In genomic region chr7:69674701-69675182, GRCh38 we compare ENCODE assay signal across 12 cellular contexts.
DNase-seq lines count a peak whose midpoint lies in the region; ATAC-seq and TF ChIP-seq lines count a peak whose summit lies in the region.
"Had no signal": no experiment of that assay in that cellular context is flagged by ENCODE, and none has a peak within 500 bp of the region (broad histone marks: within the 10 kb centered on the region; RNA-seq: fewer than 3 reads in every experiment).

No MANE protein-coding gene starts in this region.

- no peak for DNase-seq in PC-9
- no peak for DNase-seq in posterior vena cava (ENCODE audit: low spot score)
- no peak for DNase-seq in activated T-helper 1 cell treated with anti-CD3 and anti-CD28 coated beads, Interleukin-12 subunit alpha, Interleukin-12 subunit beta, Interleukin-2, Interleukin-4 antibody, amounts not matched to agents 30 ng/mL and 10 ng/mL and 1 ng/mL, durations not matched to agents 14 hours and 24 hours and 36 hours (ENCODE audit: low spot score)
- no peak for DNase-seq in T-helper 2 cell
- no peak for DNase-seq in activated naive CD8-positive, alpha-beta T cell treated with anti-CD3 and anti-CD28 coated beads for 36 hours
- DNase-seq: CD4-positive, CD25-positive, alpha-beta regulatory T cell; hypothalamus; NCI-H1092 treated with DMSO at 0.1 percent for 48 hours had no signal

- peak overlapping the region; percentile 38 for H3K4me2 ChIP-seq in PC-9

- H4K20me1 ChIP-seq in PC-9 (ENCODE audit: insufficient read depth), result no peaks in the 10 kb centered on the region

- H3K4me1 Mint-ChIP-seq in activated T-helper 1 cell treated with anti-CD3 and anti-CD28 coated beads, Interleukin-12 subunit alpha, Interleukin-12 subunit beta, Interleukin-2, Interleukin-4 antibody, amounts not matched to agents 30 ng/mL and 10 ng/mL and 1 ng/mL, durations not matched to agents 14 hours and 24 hours and 36 hours (ENCODE audit: low read depth), result no peaks in the 10 kb centered on the region
- H3K4me1 Mint-ChIP-seq in activated naive CD8-positive, alpha-beta T cell treated with anti-CD3 and anti-CD28 coated beads for 36 hours, result no peaks in the 10 kb centered on the region
- H3K4me1 Mint-ChIP-seq: CD4-positive, CD25-positive, alpha-beta regulatory T cell had no signal

- intact Hi-C loops in PC-9 (cut with micrococcal nuclease; ENCODE audit: unreplicated experiment) (no loop called here), posterior vena cava (cut with DNase I) (loop anchor here in 1 of 2 donors (10.0 kb wide), 1 partner anchor 70 kb away; no protein-coding TSS in a partner anchor)
- intact Hi-C loops in activated T-helper 1 cell treated with anti-CD3 and anti-CD28 coated beads, Interleukin-12 subunit alpha, Interleukin-12 subunit beta, Interleukin-2, Interleukin-4 antibody, amounts not matched to agents 30 ng/mL and 10 ng/mL and 1 ng/mL, durations not matched to agents 14 hours and 24 hours and 36 hours (cut with micrococcal nuclease), result no loop called here

- H3F3A ChIP-seq in PC-9 (ENCODE audit: insufficient read depth, low read depth), result no peaks in the 10 kb centered on the region

- H3K36me3 ChIP-seq in PC-9 (ENCODE audit: low read depth), result no peaks in the 10 kb centered on the region

- H3K27me3 ChIP-seq in PC-9 (ENCODE audit: insufficient read depth, low read depth), result no peaks in the 10 kb centered on the region

- no peaks in the 10 kb centered on the region for H3K9me2 ChIP-seq in PC-9 (ENCODE audit: insufficient read depth)

- H3K79me2 ChIP-seq in PC-9 (ENCODE audit: low read depth), result no peaks in the 10 kb centered on the region

- POLR2A ChIA-PET in PC-9 (lab: Charles Lee; ENCODE audit: unreplicated experiment), result no interaction called here

- H3K4me1 ChIP-seq in PC-9 (replicated peaks; ENCODE audit: insufficient read depth), result peaks cover 4% of the 10 kb centered on the region; the same call in 1 of the 2 replicates

- no peak overlapping the region for H2AFZ ChIP-seq in PC-9

- no peak overlapping the region for H3K4me3 ChIP-seq in PC-9

- no peaks in the 10 kb centered on the region; the same call in 1 of the 2 replicates for H3K9me3 ChIP-seq in PC-9 (ENCODE audit: insufficient read depth, low read depth)

- H3K27me3 Mint-ChIP-seq in activated T-helper 1 cell treated with anti-CD3 and anti-CD28 coated beads, Interleukin-12 subunit alpha, Interleukin-12 subunit beta, Interleukin-2, Interleukin-4 antibody, amounts not matched to agents 30 ng/mL and 10 ng/mL and 1 ng/mL, durations not matched to agents 14 hours and 24 hours and 36 hours (ENCODE audit: insufficient read depth), result no peaks in the 10 kb centered on the region
- peaks cover 6% of the 10 kb centered on the region for H3K27me3 Mint-ChIP-seq in activated naive CD8-positive, alpha-beta T cell treated with anti-CD3 and anti-CD28 coated beads for 36 hours
- H3K27me3 Mint-ChIP-seq: CD4-positive, CD25-positive, alpha-beta regulatory T cell had no signal

- no peak overlapping the region for H3K27ac Mint-ChIP-seq in activated T-helper 1 cell treated with anti-CD3 and anti-CD28 coated beads, Interleukin-12 subunit alpha, Interleukin-12 subunit beta, Interleukin-2, Interleukin-4 antibody, amounts not matched to agents 30 ng/mL and 10 ng/mL and 1 ng/mL, durations not matched to agents 14 hours and 24 hours and 36 hours
- H3K27ac Mint-ChIP-seq in activated naive CD8-positive, alpha-beta T cell treated with anti-CD3 and anti-CD28 coated beads for 36 hours, result no peak overlapping the region
- H3K27ac Mint-ChIP-seq: CD4-positive, CD25-positive, alpha-beta regulatory T cell had no signal

- H3K9me3 Mint-ChIP-seq in activated T-helper 1 cell treated with anti-CD3 and anti-CD28 coated beads, Interleukin-12 subunit alpha, Interleukin-12 subunit beta, Interleukin-2, Interleukin-4 antibody, amounts not matched to agents 30 ng/mL and 10 ng/mL and 1 ng/mL, durations not matched to agents 14 hours and 24 hours and 36 hours, result no peaks in the 10 kb centered on the region
- no peaks in the 10 kb centered on the region for H3K9me3 Mint-ChIP-seq in activated naive CD8-positive, alpha-beta T cell treated with anti-CD3 and anti-CD28 coated beads for 36 hours
- H3K9me3 Mint-ChIP-seq: neural crest cell had no signal

- H3K27ac ChIP-seq in PC-9, result no peak overlapping the region

- ATAC-seq in GM18498 (IDR thresholded peaks at IDR 0.05; ENCODE audit: unreplicated experiment) (peak; percentile 85), GM19467 (IDR thresholded peaks at IDR 0.05; ENCODE audit: unreplicated experiment) (peak; percentile 91), HG03045 (IDR thresholded peaks at IDR 0.05; ENCODE audit: unreplicated experiment) (peak; percentile 79)

- no peak for TF ChIP-seq CTCF in PC-9 (conservative IDR thresholded peaks at IDR 0.05)

- CTCF ChIA-PET in PC-9 (lab: Charles Lee), result no interaction called here

- no peak overlapping the region for H3K4me3 Mint-ChIP-seq in activated T-helper 1 cell treated with anti-CD3 and anti-CD28 coated beads, Interleukin-12 subunit alpha, Interleukin-12 subunit beta, Interleukin-2, Interleukin-4 antibody, amounts not matched to agents 30 ng/mL and 10 ng/mL and 1 ng/mL, durations not matched to agents 14 hours and 24 hours and 36 hours
- no peak overlapping the region for H3K4me3 Mint-ChIP-seq in activated naive CD8-positive, alpha-beta T cell treated with anti-CD3 and anti-CD28 coated beads for 36 hours
- H3K4me3 Mint-ChIP-seq: CD4-positive, CD25-positive, alpha-beta regulatory T cell; neural crest cell had no signal

- no TSS peak for BruUV-seq in PC-9 (replicated peaks; lab: Mats Ljungman, UMichigan)

- no peaks in the 10 kb centered on the region for H3K36me3 Mint-ChIP-seq in activated T-helper 1 cell treated with anti-CD3 and anti-CD28 coated beads, Interleukin-12 subunit alpha, Interleukin-12 subunit beta, Interleukin-2, Interleukin-4 antibody, amounts not matched to agents 30 ng/mL and 10 ng/mL and 1 ng/mL, durations not matched to agents 14 hours and 24 hours and 36 hours (ENCODE audit: low read depth)
- H3K36me3 Mint-ChIP-seq in activated naive CD8-positive, alpha-beta T cell treated with anti-CD3 and anti-CD28 coated beads for 36 hours, result no peaks in the 10 kb centered on the region
- H3K36me3 Mint-ChIP-seq: CD4-positive, CD25-positive, alpha-beta regulatory T cell had no signal
